14 cellular contexts compared by ENCODE assay signal in genomic region chr19:43467730-43468129, GRCh38. TPM values are rescaled to one million over a fixed set of nuclear protein-coding genes. Genes with fewer than 3 reads are reported as not detected.
DNase-seq lines count a peak whose midpoint lies in the region; ATAC-seq and TF ChIP-seq lines count a peak whose summit lies in the region.
"Had no signal": no experiment of that assay in that cellular context is flagged by ENCODE, and none has a peak within 500 bp of the region (broad histone marks: within the 10 kb centered on the region; RNA-seq: fewer than 3 reads in every experiment).

No MANE protein-coding gene starts in this region.

- DNase-seq in BJ (ENCODE audit: low read depth) (peak; percentile 35), HFF-Myc (ENCODE audit: extremely low read depth, low read depth) (peak; percentile 27), adipocyte (ENCODE audit: low read depth) (peak; percentile 47), foreskin fibroblast (peak; percentile 41 to 69), NCI-H2107 treated with DMSO at 0.1 percent for 48 hours (lab: John Stamatoyannopoulos, UW; ENCODE audit: unreplicated experiment) (no peak), NCI-H2029 (lab: John Stamatoyannopoulos, UW) (no peak), CD1c-positive myeloid dendritic cell (ENCODE audit: extremely low spot score) (no peak)
- DNase-seq: amniotic stem cell; NCI-H510A; SIG-M5; stimulated activated CD4-positive, alpha-beta T cell treated with anti-CD3 and anti-CD28 coated beads, Interleukin-4, amount 100 ng/mL, for 4 hours had no signal

- H3K4me3 ChIP-seq in BJ (ENCODE audit: low read depth, low read length) (no peak overlapping the region), HFF-Myc (replicated peaks; ENCODE audit: low read depth, low read length) (no peak overlapping the region), adipocyte (ENCODE audit: low read length) (no peak overlapping the region), foreskin fibroblast (ENCODE audit: low read depth in 1 of 2, low read length in 2 of 2) (no peak overlapping the region)
- H3K4me3 ChIP-seq: BLaER1 had no signal

- no peaks in the 10 kb centered on the region; the same call in 1 of the 2 replicates for H3K27me3 ChIP-seq in BJ (ENCODE audit: control insufficient read depth, insufficient read depth, low read length)
- peaks cover 5% of the 10 kb centered on the region for H3K27me3 ChIP-seq in adipocyte (replicated peaks; ENCODE audit: control insufficient read depth, insufficient read depth, low read length)
- H3K27me3 ChIP-seq: BLaER1 had no signal

- peaks cover 4% of the 10 kb centered on the region for H3K9me3 ChIP-seq in adipocyte (ENCODE audit: control insufficient read depth, low read length)
- H3K9me3 ChIP-seq: BLaER1 had no signal

- POLR2A ChIA-PET in BJ (lab: Charles Lee): interaction anchor here (0.6 kb wide), 1 partner anchor 27 kb away, joined by 4 read pairs; no protein-coding TSS in a partner anchor

- CTCF ChIA-PET in BJ (lab: Yijun Ruan, JAX): no interaction called here

- H3K36me3 ChIP-seq in BJ (ENCODE audit: control insufficient read depth, insufficient read depth, low read length): no peaks in the 10 kb centered on the region
- no peaks in the 10 kb centered on the region for H3K36me3 ChIP-seq in adipocyte (ENCODE audit: control insufficient read depth, insufficient read depth, low read length, severe bottlenecking)
- H3K36me3 ChIP-seq: BLaER1 had no signal

- no peak for ATAC-seq in GM18511 (IDR thresholded peaks at IDR 0.05; ENCODE audit: unreplicated experiment)

- H3K4me1 ChIP-seq in adipocyte (ENCODE audit: control insufficient read depth, insufficient read depth, low read length): peaks cover 20% of the 10 kb centered on the region
- H3K4me1 ChIP-seq: parathyroid adenoma had no signal

- no peak overlapping the region for H3K9ac ChIP-seq in adipocyte (ENCODE audit: low read length)
- H3K9ac ChIP-seq: BLaER1, parathyroid adenoma had no signal

- TF ChIP-seq CTCF in BJ (IDR thresholded peaks at IDR 0.05; ENCODE audit: insufficient read depth, low read depth, low read length) (no peak), HFF-Myc (IDR thresholded peaks at IDR 0.05; ENCODE audit: low read depth, low read length, missing control alignments) (no peak), foreskin fibroblast (IDR thresholded peaks at IDR 0.05; ENCODE audit: low read depth, low read length) (no peak)

RNA-seq across cellular contexts. Expression of gene LYPD3, which starts 2.3 kb away (rescaled TPM):
- polyA plus RNA-seq in BJ (2011; rRNA removed): 0.32 and 0.70 TPM in 2 replicates
- polyA minus RNA-seq in BJ (2011; rRNA and poly(A)+ RNA removed): not detected in 2 replicates

RNA-seq across cellular contexts. Expression of gene PHLDB3, which starts 36.8 kb away (rescaled TPM):
- 4.0 and 5.3 TPM in 2 replicates for polyA plus RNA-seq in BJ (2011; rRNA removed)
- 2.5 and 3.6 TPM in 2 replicates for polyA minus RNA-seq in BJ (2011; rRNA and poly(A)+ RNA removed)

RNA-seq across cellular contexts. Expression of gene TEX101, which starts 53.0 kb away (rescaled TPM):
- polyA plus RNA-seq in BJ (2011; rRNA removed): not detected in 2 replicates
- not detected in 2 replicates for polyA minus RNA-seq in BJ (2011; rRNA and poly(A)+ RNA removed)

RNA-seq across cellular contexts. Expression of gene ETHE1, which starts 59.3 kb away (rescaled TPM):
- polyA plus RNA-seq in BJ (2011; rRNA removed): 188 and 261 TPM in 2 replicates
- 107 and 192 TPM in 2 replicates for polyA minus RNA-seq in BJ (2011; rRNA and poly(A)+ RNA removed)

Comparison
In these comparisons a context has a peak if more than half of its experiments do, and no peak if none do; other contexts are left out.
1. DNase-seq: peak in BJ (single experiment), HFF-Myc (single experiment), adipocyte (single experiment) and foreskin fibroblast (2 of 2); none in NCI-H2107 treated with DMSO at 0.1 percent for 48 hours (single experiment), NCI-H2029 (single experiment) and CD1c-positive myeloid dendritic cell (single experiment).